Comparison of ENCODE assay signal across 1 cellular context in the genomic region with DNA sequence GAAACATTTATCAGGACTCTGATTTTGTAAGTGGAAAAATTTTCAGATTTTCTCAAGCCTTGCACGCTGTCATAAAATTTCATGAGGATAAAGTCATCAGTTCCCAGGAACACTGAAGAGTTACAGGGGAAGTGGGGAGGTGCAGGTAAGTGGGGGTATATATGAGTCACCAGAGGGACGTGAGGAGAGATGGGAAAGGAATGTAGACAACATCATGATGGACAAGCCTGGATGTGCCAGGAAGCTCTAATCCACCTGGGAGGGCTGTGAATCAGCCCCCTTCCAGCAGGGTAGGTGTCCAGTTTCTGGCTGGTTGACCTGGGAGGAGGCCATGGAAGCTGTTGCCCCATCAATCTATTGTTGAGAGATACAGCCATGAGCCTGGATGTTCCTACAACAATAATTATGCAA.
TF ChIP-seq lines count a peak whose summit lies in the region.

No MANE protein-coding gene starts in this region.

TF ChIP-seq in HepG2, 621 proteins besides CTCF, POLR2A, EP300 and RAD21 (continued from another document):
- TF ChIP-seq ZHX2 (IDR thresholded peaks at IDR 0.05; ENCODE audit: low read depth) = no peak
- no peak for TF ChIP-seq ZHX2 (CRISPR knock-in tag; IDR thresholded peaks at IDR 0.05; ENCODE audit: borderline replicate concordance)
- no peak for TF ChIP-seq REXO4 (CRISPR knock-in tag; IDR thresholded peaks at IDR 0.05; ENCODE audit: borderline replicate concordance)
- TF ChIP-seq EHMT2 (IDR thresholded peaks at IDR 0.05; ENCODE audit: borderline replicate concordance, low read depth, low read length) = no peak
- TF ChIP-seq GATAD2A (CRISPR knock-in tag; IDR thresholded peaks at IDR 0.05) = no peak
- TF ChIP-seq BHLHE40 (IDR thresholded peaks at IDR 0.05; ENCODE audit: low read length) = no peak
- TF ChIP-seq TBP (CRISPR knock-in tag; IDR thresholded peaks at IDR 0.05) = no peak
- no peak for TF ChIP-seq ZNF121 (CRISPR knock-in tag; IDR thresholded peaks at IDR 0.05)
- no peak for TF ChIP-seq NPAS2 (CRISPR knock-in tag; IDR thresholded peaks at IDR 0.05; ENCODE audit: borderline replicate concordance)
TF ChIP-seq in HepG2: peak in this region for 0.
